11 cellular contexts compared by ENCODE assay signal in genomic region chr3:10702961-10703740, GRCh38.
DNase-seq lines count a peak whose midpoint lies in the region; ATAC-seq and TF ChIP-seq lines count a peak whose summit lies in the region.
"Had no signal": no experiment of that assay in that cellular context is flagged by ENCODE, and none has a peak within 500 bp of the region (broad histone marks: within the 10 kb centered on the region; RNA-seq: fewer than 3 reads in every experiment).

No MANE protein-coding gene starts in this region.

- no peaks in the 10 kb centered on the region for H3K36me3 ChIP-seq in heart right ventricle

- H3K27ac ChIP-seq in heart right ventricle: no peak overlapping the region
- H3K27ac ChIP-seq: skin epidermis had no signal

- H3K36me3 Mint-ChIP-seq in nephron progenitor cell (ENCODE audit: low read depth): no peaks in the 10 kb centered on the region

- peaks cover 20 to 91% (median 76%) of the 10 kb centered on the region in 7 donors for H3K27me3 ChIP-seq in heart right ventricle

- no peak overlapping the region for H3K27ac Mint-ChIP-seq in nephron progenitor cell

- peaks cover 0 to 7% (median 0%) of the 10 kb centered on the region in 9 donors for H3K4me1 ChIP-seq in heart right ventricle

- peaks cover 5% of the 10 kb centered on the region for H3K4me1 Mint-ChIP-seq in nephron progenitor cell

- no peaks in the 10 kb centered on the region for H3K9me3 ChIP-seq in heart right ventricle

- peak; percentile 4 for DNase-seq in NCI-H748 (lab: John Stamatoyannopoulos, UW; ENCODE audit: unreplicated experiment)
- DNase-seq in NCI-H748 treated with DMSO at 0.1 percent for 48 hours (lab: John Stamatoyannopoulos, UW): no peak
- DNase-seq in HuH-7.5 (ENCODE audit: low spot score): peak; percentile 49
- DNase-seq in astrocyte of the hippocampus (ENCODE audit: low read depth, low spot score): peak; percentile 24
- DNase-seq in nephron progenitor cell: peak; percentile 83
- DNase-seq in heart right ventricle: no peak
- DNase-seq: NCI-H510A had no signal

- H3K27me3 Mint-ChIP-seq in nephron progenitor cell (ENCODE audit: low read depth, poor library complexity): peaks cover 77% of the 10 kb centered on the region

- peak overlapping the region; percentile 49 for H3K4me3 Mint-ChIP-seq in nephron progenitor cell
- H3K4me3 Mint-ChIP-seq: central memory CD8-positive, alpha-beta T cell had no signal

- no peaks in the 10 kb centered on the region for H3K9me3 Mint-ChIP-seq in nephron progenitor cell
- H3K9me3 Mint-ChIP-seq: central memory CD8-positive, alpha-beta T cell had no signal

- ATAC-seq in HG02588 (IDR thresholded peaks at IDR 0.05; ENCODE audit: unreplicated experiment) (no peak), HG03095 (IDR thresholded peaks at IDR 0.05; ENCODE audit: unreplicated experiment) (no peak), heart right ventricle (no peak)

- TF ChIP-seq CTCF in nephron progenitor cell (IDR thresholded peaks at IDR 0.05) (no peak), heart right ventricle (IDR thresholded peaks at IDR 0.05) (no peak)

- intact Hi-C loops in heart right ventricle (cut with DNase I): loop anchor here in 1 of 10 donors (10.0 kb wide), 1 partner anchor 358 kb away; no protein-coding TSS in a partner anchor

- H3K4me3 ChIP-seq in heart right ventricle: no peak overlapping the region
- H3K4me3 ChIP-seq: skin epidermis had no signal

- WGBS in heart right ventricle, 2 donors: 32 to 34% methylated on average over 14 of the region's 14 CpGs

Comparison
In these comparisons a context has a peak if more than half of its experiments do, and no peak if none do; other contexts are left out.
1. DNase-seq: peak in NCI-H748 (single experiment), HuH-7.5 (single experiment), astrocyte of the hippocampus (single experiment) and nephron progenitor cell (single experiment); none in NCI-H748 treated with DMSO at 0.1 percent for 48 hours (single experiment) and heart right ventricle (0 of 2).